Comparison of ENCODE assay signal across 14 cellular contexts in the genomic region with DNA sequence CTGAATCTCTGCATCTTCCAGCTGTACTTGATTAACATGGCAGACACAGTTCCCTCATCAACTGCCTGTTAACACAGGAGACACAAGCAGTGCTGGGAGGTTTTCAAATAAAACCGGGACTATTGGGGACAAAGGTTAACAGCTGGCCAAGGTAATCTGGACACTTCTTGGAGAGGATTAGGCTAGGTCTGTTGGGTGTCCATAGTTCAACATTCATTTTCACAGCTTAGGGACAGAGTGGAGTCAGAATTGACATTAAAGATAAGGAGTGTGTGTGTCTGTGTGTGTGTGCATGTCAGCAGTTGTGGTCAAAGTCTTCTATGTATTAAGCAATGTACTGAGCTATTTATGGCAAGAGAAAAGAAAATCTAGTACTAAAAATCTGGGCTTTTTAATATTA.
DNase-seq lines count a peak whose midpoint lies in the region; ATAC-seq and TF ChIP-seq lines count a peak whose summit lies in the region.
"Had no signal": no experiment of that assay in that cellular context is flagged by ENCODE, and none has a peak within 500 bp of the region (broad histone marks: within the 10 kb centered on the region; RNA-seq: fewer than 3 reads in every experiment).

No MANE protein-coding gene starts in this region.

- H3F3A ChIP-seq in neural progenitor cell (ENCODE audit: low read depth): peaks cover 14% of the 10 kb centered on the region

- H3K4me1 ChIP-seq in KMS-11 (ENCODE audit: low read depth, poor library complexity, severe bottlenecking) (peaks cover 14% of the 10 kb centered on the region), neural progenitor cell (peaks cover 19% of the 10 kb centered on the region)

- no peaks in the 10 kb centered on the region for H3K27me3 Mint-ChIP-seq in neural progenitor cell (ENCODE audit: insufficient read depth, low read depth)

- peak overlapping the region; percentile 39 for H3K4me2 ChIP-seq in KMS-11
- H3K4me2 ChIP-seq in neural progenitor cell: no peak overlapping the region

- H3K9me3 ChIP-seq in neural progenitor cell (ENCODE audit: low read depth): no peaks in the 10 kb centered on the region

- H2AFZ ChIP-seq in KMS-11 (ENCODE audit: low read depth) (no peak overlapping the region), neural progenitor cell (replicated peaks) (no peak overlapping the region)

- no peak for TF ChIP-seq CTCF in KMS-11 (conservative IDR thresholded peaks at IDR 0.05; ENCODE audit: low read depth, low read length)
- TF ChIP-seq CTCF in neural progenitor cell (IDR thresholded peaks at IDR 0.05): no peak

- no peak for ATAC-seq in SK-N-SH treated with all-trans-retinoic acid at 6 μM for 48 hours

- peaks cover 25% of the 10 kb centered on the region for H3K4me1 Mint-ChIP-seq in neural progenitor cell

- no peak overlapping the region for H3K4me3 ChIP-seq in KMS-11 (IDR thresholded peaks at IDR 0.05; ENCODE audit: insufficient read depth, low read depth, low read length)
- H3K4me3 ChIP-seq in neural progenitor cell: no peak overlapping the region

- DNase-seq in fibroblast of peridontal ligament (ENCODE audit: extremely low read depth) (peak; percentile 30), neural progenitor cell (ENCODE audit: low spot score) (no peak), activated T-cell treated with anti-CD3 and anti-CD28 coated beads for 4 hours (no peak), NCI-H2029 treated with DMSO at 0.1 percent for 48 hours (lab: John Stamatoyannopoulos, UW) (no peak), NCI-H748 treated with DMSO at 0.1 percent for 48 hours (lab: John Stamatoyannopoulos, UW) (no peak)
- DNase-seq: COR-L47, DMS153, EL, Karpas-422, MM.1S, NCI-H187 treated with DMSO at 0.1 percent for 48 hours, NCI-H774 had no signal

- H3K27me3 ChIP-seq in KMS-11 (ENCODE audit: insufficient read depth, low read depth) (no peaks in the 10 kb centered on the region), neural progenitor cell (no peaks in the 10 kb centered on the region)

- H3K27ac ChIP-seq in KMS-11 (no peak overlapping the region), neural progenitor cell (no peak overlapping the region)

- H3K9me3 Mint-ChIP-seq in neural progenitor cell: no peaks in the 10 kb centered on the region

- H3K27ac Mint-ChIP-seq in neural progenitor cell: peak overlapping the region; percentile 20

- no peak overlapping the region for H3K4me3 Mint-ChIP-seq in neural progenitor cell

- no peak overlapping the region for H3K9ac ChIP-seq in KMS-11
- no peak overlapping the region for H3K9ac ChIP-seq in neural progenitor cell

- no peaks in the 10 kb centered on the region for H3K36me3 ChIP-seq in KMS-11 (ENCODE audit: insufficient read depth)
- no peaks in the 10 kb centered on the region for H3K36me3 ChIP-seq in neural progenitor cell

- H3K79me2 ChIP-seq in KMS-11 (ENCODE audit: insufficient read depth, low read depth) (no peaks in the 10 kb centered on the region), neural progenitor cell (ENCODE audit: low read depth) (no peaks in the 10 kb centered on the region)

- H4K20me1 ChIP-seq in KMS-11 (ENCODE audit: insufficient read depth): no peaks in the 10 kb centered on the region
- no peaks in the 10 kb centered on the region for H4K20me1 ChIP-seq in neural progenitor cell (ENCODE audit: low read depth)

- no peaks in the 10 kb centered on the region for H3K36me3 Mint-ChIP-seq in neural progenitor cell

TF ChIP-seq in SK-N-SH treated with all-trans-retinoic acid at 6 μM for 48 hours, 23 proteins besides CTCF, POLR2A, EP300 and RAD21:
- no peak for TF ChIP-seq ARNTL (CRISPR knock-in tag; IDR thresholded peaks at IDR 0.05; ENCODE audit: borderline replicate concordance, low read depth)
- TF ChIP-seq TCF4 (CRISPR knock-in tag; IDR thresholded peaks at IDR 0.05; ENCODE audit: borderline replicate concordance): peak; percentile 24; the same call in 1 of the 2 replicates
TF ChIP-seq in SK-N-SH treated with all-trans-retinoic acid at 6 μM for 48 hours: peak in this region for 1.
